In genomic region chr21:41247561-41247968, GRCh38 we compare ENCODE assay signal across 16 cellular contexts.
A peak's percentile ranks its signal among the peaks of the same experiment; 100 is the strongest.
DNase-seq lines count a peak whose midpoint lies in the region; ATAC-seq and TF ChIP-seq lines count a peak whose summit lies in the region.
"Had no signal": no experiment of that assay in that cellular context is flagged by ENCODE, and none has a peak within 500 bp of the region (broad histone marks: within the 10 kb centered on the region; RNA-seq: fewer than 3 reads in every experiment).

No MANE protein-coding gene starts in this region.

- no peaks in the 10 kb centered on the region for H3K9me3 ChIP-seq in gastroesophageal sphincter
- no peaks in the 10 kb centered on the region for H3K9me3 ChIP-seq in prostate gland
- H3K9me3 ChIP-seq: HAP-1 had no signal

- DNase-seq in SHP77 treated with DMSO at 0.1 percent for 48 hours (lab: John Stamatoyannopoulos, UW) = peak; percentile 89
- peak; percentile 91 for DNase-seq in prostate gland (ENCODE audit: low spot score)
- no peak for DNase-seq in effector memory CD8-positive, alpha-beta T cell
- no peak for DNase-seq in NCI-H187 treated with DMSO at 0.1 percent for 48 hours (lab: John Stamatoyannopoulos, UW)
- DNase-seq: activated CD4-positive, alpha-beta T cell treated with anti-CD3 and anti-CD28 coated beads for 36 hours; activated T-cell treated with anti-CD3 and anti-CD28 coated beads, Interleukin-2, amount 50 U/mL, for 24 hours; AML-193; amniotic stem cell; naive B cell; NCI-H1694; SW 1271 had no signal

- TF ChIP-seq POLR2A in gastroesophageal sphincter (IDR thresholded peaks at IDR 0.05) = no peak
- TF ChIP-seq POLR2A in prostate gland (IDR thresholded peaks at IDR 0.05) = peak; percentile 23

- H3K4me1 ChIP-seq in gastroesophageal sphincter (no peaks in the 10 kb centered on the region), prostate gland (replicated peaks) (no peaks in the 10 kb centered on the region)
- H3K4me1 ChIP-seq: HAP-1 had no signal

- intact Hi-C loops in prostate gland (cut with DNase I) = no loop called here

- no peak for TF ChIP-seq EP300 in gastroesophageal sphincter (IDR thresholded peaks at IDR 0.05)

- H3K27me3 ChIP-seq in gastroesophageal sphincter (no peaks in the 10 kb centered on the region), prostate gland (replicated peaks; ENCODE audit: insufficient read depth) (no peaks in the 10 kb centered on the region)

- H3K9me3 Mint-ChIP-seq in effector memory CD8-positive, alpha-beta T cell = no peaks in the 10 kb centered on the region
- H3K9me3 Mint-ChIP-seq: activated T-cell treated with anti-CD3 and anti-CD28 coated beads, Interleukin-2, amount 50 U/mL, for 24 hours; naive B cell had no signal

- ATAC-seq in gastroesophageal sphincter (peak; percentile 48), HG03378 (IDR thresholded peaks at IDR 0.05; ENCODE audit: unreplicated experiment) (no peak)
- no peak for ATAC-seq in activated CD4-positive, CD25-positive, alpha-beta regulatory T cell treated with anti-CD3 and anti-CD28 coated beads, Interleukin-2, amount 50 U/mL, for 24 hours
- ATAC-seq in effector memory CD8-positive, alpha-beta T cell (replicated peaks) = no peak
- ATAC-seq: activated CD4-positive, alpha-beta T cell treated with anti-CD3 and anti-CD28 coated beads for 36 hours had no signal

- TF ChIP-seq CTCF in C4-2B (conservative IDR thresholded peaks at IDR 0.05) (no peak), gastroesophageal sphincter (IDR thresholded peaks at IDR 0.05) (no peak), prostate gland (IDR thresholded peaks at IDR 0.05) (no peak)

- H3K27me3 Mint-ChIP-seq in effector memory CD8-positive, alpha-beta T cell = peaks cover 16 to 73% of the 10 kb centered on the region in 2 donors
- H3K27me3 Mint-ChIP-seq: naive B cell had no signal

- no peak overlapping the region for H3K27ac Mint-ChIP-seq in effector memory CD8-positive, alpha-beta T cell
- H3K27ac Mint-ChIP-seq: activated CD4-positive, alpha-beta T cell treated with anti-CD3 and anti-CD28 coated beads for 36 hours; activated T-cell treated with anti-CD3 and anti-CD28 coated beads, Interleukin-2, amount 50 U/mL, for 24 hours; naive B cell had no signal

- no peak overlapping the region for H3K4me3 Mint-ChIP-seq in effector memory CD8-positive, alpha-beta T cell
- H3K4me3 Mint-ChIP-seq: activated CD4-positive, alpha-beta T cell treated with anti-CD3 and anti-CD28 coated beads for 36 hours; activated T-cell treated with anti-CD3 and anti-CD28 coated beads, Interleukin-2, amount 50 U/mL, for 24 hours; naive B cell had no signal

- H3K36me3 ChIP-seq in gastroesophageal sphincter (peaks cover 0 to 99% of the 10 kb centered on the region in 2 donors), prostate gland (no peaks in the 10 kb centered on the region)
- H3K36me3 ChIP-seq: HAP-1 had no signal

- WGBS in gastroesophageal sphincter (ENCODE audit: low coverage in 1 of 2), 2 donors = 62% methylated on average over 4 to 10 of the region's 25 CpGs
- WGBS in prostate gland = 46% methylated on average over 25 of the region's 25 CpGs

- H3K36me3 Mint-ChIP-seq in effector memory CD8-positive, alpha-beta T cell (ENCODE audit: insufficient read depth) = no peaks in the 10 kb centered on the region

- H3K4me1 Mint-ChIP-seq in effector memory CD8-positive, alpha-beta T cell (ENCODE audit: low read depth in 2 of 2) = no peaks in the 10 kb centered on the region
- H3K4me1 Mint-ChIP-seq: activated CD4-positive, alpha-beta T cell treated with anti-CD3 and anti-CD28 coated beads for 36 hours had no signal

- H3K4me3 ChIP-seq in gastroesophageal sphincter = no peak overlapping the region
- H3K4me3 ChIP-seq in prostate gland = no peak overlapping the region
- H3K4me3 ChIP-seq: HAP-1 had no signal

- peak overlapping the region; percentile 45 for H3K27ac ChIP-seq in C4-2B
- H3K27ac ChIP-seq in gastroesophageal sphincter = peak overlapping the region in 2 of 4 donors; percentile 26 to 42
- peak overlapping the region; percentile 65 to 81 for H3K27ac ChIP-seq in prostate gland

Comparison
In these comparisons a context has a peak if more than half of its experiments do, and no peak if none do; other contexts are left out.
1. DNase-seq: peak in SHP77 treated with DMSO at 0.1 percent for 48 hours (single experiment) and prostate gland (single experiment); none in effector memory CD8-positive, alpha-beta T cell (0 of 3) and NCI-H187 treated with DMSO at 0.1 percent for 48 hours (single experiment).